Comparison of ENCODE assay signal across 11 cellular contexts in the genomic region with DNA sequence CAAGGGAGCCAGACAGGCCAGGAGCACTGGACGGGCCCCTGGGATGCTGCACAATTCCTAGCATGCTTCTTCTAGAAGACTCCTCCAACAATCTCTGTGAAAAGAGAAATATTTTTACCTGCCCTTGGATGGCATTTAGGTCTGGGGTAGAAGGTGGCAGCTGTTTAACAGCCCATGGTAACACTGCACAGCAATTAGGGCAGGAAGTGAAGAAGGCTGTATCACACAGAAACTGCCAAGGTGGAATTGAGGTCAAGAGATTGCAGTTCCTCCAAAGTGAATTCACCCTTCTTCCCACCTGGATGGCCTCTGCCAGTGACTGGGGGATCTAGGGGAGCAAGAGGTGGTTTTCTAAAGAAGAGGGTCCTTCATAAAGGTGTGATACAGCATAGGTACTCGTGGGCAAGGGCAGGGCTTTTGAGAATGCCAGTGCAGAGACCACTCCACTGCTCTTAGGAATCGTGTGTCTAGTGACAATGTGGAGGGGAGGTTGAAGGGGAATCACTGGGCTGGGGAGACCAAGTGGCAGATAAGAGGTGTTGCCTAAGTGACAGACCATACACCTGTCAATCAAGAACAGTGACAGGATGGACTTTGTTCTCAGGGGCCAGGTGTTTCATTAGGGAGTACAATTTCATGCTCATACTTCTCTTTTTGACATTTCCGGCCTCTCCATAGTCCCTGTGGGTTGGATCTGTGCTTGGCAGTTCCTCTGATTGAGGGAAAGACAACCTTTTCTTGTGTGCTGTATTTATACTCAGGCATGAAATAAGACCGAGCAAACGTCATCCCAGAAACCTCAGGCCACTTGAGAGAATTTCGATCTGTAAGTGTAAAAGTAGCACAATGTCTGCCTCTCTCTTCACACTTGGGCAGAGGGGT.
A peak's percentile ranks its signal among the peaks of the same experiment; 100 is the strongest.
DNase-seq lines count a peak whose midpoint lies in the region; ATAC-seq lines count a peak whose summit lies in the region.
"Had no signal": no experiment of that assay in that cellular context is flagged by ENCODE, and none has a peak within 500 bp of the region (broad histone marks: within the 10 kb centered on the region; RNA-seq: fewer than 3 reads in every experiment).

No MANE protein-coding gene starts in this region.

- no peak overlapping the region for H2BK120ac ChIP-seq in trophoblast cell (ENCODE audit: insufficient read depth, low read length, poor library complexity)

- H2AK5ac ChIP-seq in trophoblast cell (ENCODE audit: low read length), result no peak overlapping the region

- no peaks in the 10 kb centered on the region for H3K27me3 Mint-ChIP-seq in T-helper 17 cell

- H3K4me1 ChIP-seq in trophoblast cell (ENCODE audit: control insufficient read depth in 1 of 2, insufficient read depth in 2 of 2, low read length in 2 of 2), result no peaks in the 10 kb centered on the region

- H2BK12ac ChIP-seq in trophoblast cell (ENCODE audit: low read length), result no peak overlapping the region

- H3K9ac ChIP-seq in trophoblast cell (ENCODE audit: low read length), result no peak overlapping the region

- H3K9me3 ChIP-seq in T-helper 17 cell (ENCODE audit: control insufficient read depth, low read length, poor library complexity, severe bottlenecking) (no peaks in the 10 kb centered on the region), trophoblast cell (ENCODE audit: insufficient read depth, low read depth, low read length) (peaks cover 1% of the 10 kb centered on the region)

- H2BK5ac ChIP-seq in trophoblast cell (ENCODE audit: low read depth, low read length, poor library complexity), result no peak overlapping the region

- no peak overlapping the region for H3K14ac ChIP-seq in trophoblast cell (ENCODE audit: low read length)

- H4K12ac ChIP-seq in trophoblast cell (ENCODE audit: low read depth, low read length), result no peak overlapping the region

- H3K36me3 Mint-ChIP-seq in T-helper 17 cell (ENCODE audit: low read depth), result no peaks in the 10 kb centered on the region

- H3K4ac ChIP-seq in trophoblast cell (ENCODE audit: low read depth, low read length), result no peak overlapping the region

- H2AFZ ChIP-seq in trophoblast cell (ENCODE audit: insufficient read depth, low read length, poor library complexity), result no peak overlapping the region

- no peaks in the 10 kb centered on the region for H3K79me2 ChIP-seq in trophoblast cell (ENCODE audit: control insufficient read depth, insufficient read depth, low read length, poor library complexity)

- H3K4me2 ChIP-seq in trophoblast cell (ENCODE audit: low read length), result no peak overlapping the region

- peaks cover 13% of the 10 kb centered on the region for H3K4me1 Mint-ChIP-seq in T-helper 17 cell

- no peak overlapping the region for H4K8ac ChIP-seq in trophoblast cell (ENCODE audit: low read depth, low read length)

- DNase-seq in COLO668 (lab: John Stamatoyannopoulos, UW; ENCODE audit: unreplicated experiment) (peak; percentile 11), T-helper 17 cell (no peak), A172 (ENCODE audit: low spot score) (no peak), NCI-H774 (lab: John Stamatoyannopoulos, UW) (no peak), NCI-H69 (lab: John Stamatoyannopoulos, UW) (no peak), trophoblast cell (no peak)
- DNase-seq: C1 segment of cervical spinal cord had no signal

- no peak overlapping the region for H3K4me3 ChIP-seq in trophoblast cell (ENCODE audit: low read depth, low read length)
- H3K4me3 ChIP-seq: skin epidermis had no signal

- H3K36me3 ChIP-seq in trophoblast cell (ENCODE audit: control insufficient read depth in 1 of 2, insufficient read depth in 2 of 2, low read length in 2 of 2), result no peaks in the 10 kb centered on the region

- no peak overlapping the region for H3K27ac ChIP-seq in trophoblast cell (ENCODE audit: low read depth, low read length)
- H3K27ac ChIP-seq: epithelial cell of prostate, skin epidermis had no signal

- H3K18ac ChIP-seq in trophoblast cell (ENCODE audit: low read length), result no peak overlapping the region

- H4K91ac ChIP-seq in trophoblast cell (ENCODE audit: low read depth, low read length), result no peak overlapping the region

- H3K27ac Mint-ChIP-seq in T-helper 17 cell, result peak overlapping the region; percentile 24

- peak overlapping the region; percentile 61 for H3K4me3 Mint-ChIP-seq in T-helper 17 cell

- peak; percentile 75 for ATAC-seq in GM19025 (IDR thresholded peaks at IDR 0.05; ENCODE audit: low read depth, unreplicated experiment)
- ATAC-seq in HG02938 (IDR thresholded peaks at IDR 0.05; ENCODE audit: unreplicated experiment), result peak; percentile 95
- no peak for ATAC-seq in T-helper 17 cell

- H3K27me3 ChIP-seq in trophoblast cell (ENCODE audit: insufficient read depth, low read length), result no peaks in the 10 kb centered on the region

- no CpG with 5 or more reads among the region's 7 CpGs for WGBS in trophoblast cell (ENCODE audit: extremely low coverage, insufficient coverage, insufficient read length)

- no peak overlapping the region for H3K23ac ChIP-seq in trophoblast cell (ENCODE audit: low read length)

- no peaks in the 10 kb centered on the region for H3K79me1 ChIP-seq in trophoblast cell (ENCODE audit: low read length)
